In genomic region chr17:4507361-4508111, GRCh38 we compare ENCODE assay signal across 30 cellular contexts. TPM values are rescaled to one million over a fixed set of nuclear protein-coding genes. Genes with fewer than 3 reads are reported as not detected.
DNase-seq lines count a peak whose midpoint lies in the region; ATAC-seq, FAIRE-seq and TF ChIP-seq lines count a peak whose summit lies in the region.
"Had no signal": no experiment of that assay in that cellular context is flagged by ENCODE, and none has a peak within 500 bp of the region (broad histone marks: within the 10 kb centered on the region; RNA-seq: fewer than 3 reads in every experiment).

No MANE protein-coding gene starts in this region.

- TF ChIP-seq POLR2A in A549 (IDR thresholded peaks at IDR 0.05; ENCODE audit: low read length) (no peak), gastrocnemius medialis (IDR thresholded peaks at IDR 0.05) (no peak), testis (IDR thresholded peaks at IDR 0.05) (no peak)

- H3K9me3 ChIP-seq in A549 (no peaks in the 10 kb centered on the region), HEK293 (ENCODE audit: control insufficient read depth, insufficient read depth, low read depth, low read length) (no peaks in the 10 kb centered on the region), gastrocnemius medialis (no peaks in the 10 kb centered on the region), testis (no peaks in the 10 kb centered on the region)
- H3K9me3 ChIP-seq: HAP-1, mucosa of descending colon, SJSA1, thoracic aorta had no signal

- peak overlapping the region; percentile 56 for H3K4me3 Mint-ChIP-seq in endothelial cell (ENCODE audit: unreplicated experiment)
- H3K4me3 Mint-ChIP-seq: activated CD8-positive, alpha-beta T cell treated with anti-CD3 and anti-CD28 coated beads, Interleukin-2, amount 10 ng/mL, durations not matched to agents 7 days and 5 days; activated naive CD4-positive, alpha-beta T cell treated with anti-CD3 and anti-CD28 coated beads, Interleukin-2, amount 50 U/mL, for 24 hours; natural killer cell treated with Interleukin-12 subunit alpha and Interleukin-12 subunit beta and Interleukin-15 and Interleukin-18, amount 100 ng/mL, for 72 hours; stimulated activated memory B cell treated with anti-CD40 and anti-IgM and Interleukin-4, amounts not matched to agents 10 μg/mL and 1 μg/mL and 100 μg/mL, for 72 hours had no signal

- H3K4me1 Mint-ChIP-seq in endothelial cell (ENCODE audit: unreplicated experiment), result peaks cover 78% of the 10 kb centered on the region

- DNase-seq in A549 (ENCODE audit: low read depth in 1 of 2, low spot score in 1 of 2), result no peak
- DNase-seq in endothelial cell (ENCODE audit: low spot score), result no peak
- no peak for DNase-seq in gastrocnemius medialis
- DNase-seq in testis, result no peak
- DNase-seq in DMS153 treated with DMSO at 0.1 percent for 48 hours (lab: John Stamatoyannopoulos, UW; ENCODE audit: unreplicated experiment), result no peak
- DNase-seq: activated CD8-positive, alpha-beta T cell treated with anti-CD3 and anti-CD28 coated beads, Interleukin-2, amount 10 ng/mL, durations not matched to agents 7 days and 5 days; DMS153; effector memory CD8-positive, alpha-beta T cell; erythroblast; Kasumi-1; mucosa of descending colon; NCI-H146; NCI-H446 treated with DMSO at 0.1 percent for 48 hours; T-helper 9 cell had no signal

- intact Hi-C loops in gastrocnemius medialis (cut with DNase I; ENCODE audit: low total_unique reads) (no loop called here), testis (cut with DNase I; ENCODE audit: low total_unique reads) (no loop called here)

- WGBS in A549 (ENCODE audit: missing lambda C conversion rate), result 64% methylated on average over 8 of the region's 8 CpGs
- WGBS in testis, 2 donors, result 85 to 94% methylated on average over 6 to 8 of the region's 8 CpGs

- no peaks in the 10 kb centered on the region for H3K9me3 Mint-ChIP-seq in endothelial cell (ENCODE audit: unreplicated experiment)
- H3K9me3 Mint-ChIP-seq: activated naive CD4-positive, alpha-beta T cell treated with anti-CD3 and anti-CD28 coated beads, Interleukin-2, amount 50 U/mL, for 24 hours; effector memory CD8-positive, alpha-beta T cell; natural killer cell treated with Interleukin-12 subunit alpha and Interleukin-12 subunit beta and Interleukin-15 and Interleukin-18, amount 100 ng/mL, for 72 hours; stimulated activated memory B cell treated with anti-CD40 and anti-IgM and Interleukin-4, amounts not matched to agents 10 μg/mL and 1 μg/mL and 100 μg/mL, for 72 hours had no signal

- in situ Hi-C loops in gastrocnemius medialis (cut with MboI; ENCODE audit: low sequenced_read_pairs in 4 of 4), result no loop called here

- H3K4me3 ChIP-seq in A549, result no peak overlapping the region
- H3K4me3 ChIP-seq in HEK293 (ENCODE audit: low read depth, low read length), result no peak overlapping the region
- H3K4me3 ChIP-seq in gastrocnemius medialis, result no peak overlapping the region
- H3K4me3 ChIP-seq in testis, result no peak overlapping the region
- H3K4me3 ChIP-seq: cardiac muscle cell, coronary artery, HAP-1, lung, mucosa of descending colon, SJSA1, thoracic aorta had no signal

- TF ChIP-seq EP300 in A549 (IDR thresholded peaks at IDR 0.05), result no peak

- H3K36me3 ChIP-seq in HEK293 (ENCODE audit: control insufficient read depth in 2 of 2, insufficient read depth in 1 of 2, low read length in 2 of 2), result no peaks in the 10 kb centered on the region
- no peaks in the 10 kb centered on the region for H3K36me3 ChIP-seq in gastrocnemius medialis
- H3K36me3 ChIP-seq in testis (ENCODE audit: low read depth, missing control alignments), result no peaks in the 10 kb centered on the region
- H3K36me3 ChIP-seq: cardiac muscle cell, HAP-1, SJSA1, thoracic aorta had no signal

- TF ChIP-seq CTCF in A549 (IDR thresholded peaks at IDR 0.05) (no peak), HEK293 (tag by site-specific recombination; IDR thresholded peaks at IDR 0.05) (no peak), endothelial cell (IDR thresholded peaks at IDR 0.05; ENCODE audit: unreplicated experiment) (no peak), gastrocnemius medialis (IDR thresholded peaks at IDR 0.05 in 4 of 5, conservative IDR thresholded peaks at IDR 0.05 in 1 of 5) (no peak), testis (IDR thresholded peaks at IDR 0.05) (no peak)

- FAIRE-seq in A549 (lab: Jason Lieb, UNC), result peak; percentile 32
- FAIRE-seq: GM12891, keratinocyte had no signal

- H3K27ac Mint-ChIP-seq in endothelial cell (ENCODE audit: unreplicated experiment), result no peak overlapping the region
- H3K27ac Mint-ChIP-seq: activated CD8-positive, alpha-beta T cell treated with anti-CD3 and anti-CD28 coated beads, Interleukin-2, amount 10 ng/mL, durations not matched to agents 7 days and 5 days; activated naive CD4-positive, alpha-beta T cell treated with anti-CD3 and anti-CD28 coated beads, Interleukin-2, amount 50 U/mL, for 24 hours; stimulated activated memory B cell treated with anti-CD40 and anti-IgM and Interleukin-4, amounts not matched to agents 10 μg/mL and 1 μg/mL and 100 μg/mL, for 72 hours had no signal

- no peak overlapping the region for H3K27ac ChIP-seq in A549
- no peak overlapping the region for H3K27ac ChIP-seq in HEK293 (ENCODE audit: extremely low read depth, low read depth, low read length)
- H3K27ac ChIP-seq in gastrocnemius medialis, result peak overlapping the region in 3 of 4 donors; percentile 57 to 68 (median 61)
- H3K27ac ChIP-seq in testis, result no peak overlapping the region
- H3K27ac ChIP-seq: cardiac muscle cell, HL-60, SJSA1 had no signal

- POLR2A ChIA-PET in A549 (lab: Yijun Ruan, JAX), result no interaction called here
- POLR2A ChIA-PET in HEK293 (lab: Yijun Ruan, JAX), result no interaction called here

- H3K27me3 ChIP-seq in gastrocnemius medialis, result peaks cover 0 to 8% (median 0%) of the 10 kb centered on the region in 3 donors
- no peaks in the 10 kb centered on the region for H3K27me3 ChIP-seq in testis

- TF ChIP-seq RAD21 in A549 (conservative IDR thresholded peaks at IDR 0.05 in 1 of 2, IDR thresholded peaks at IDR 0.05 in 1 of 2), result no peak

- H3K27me3 Mint-ChIP-seq in endothelial cell (ENCODE audit: unreplicated experiment), result peaks cover 23% of the 10 kb centered on the region

- no peak overlapping the region for H3K4me2 ChIP-seq in A549

- CTCF ChIA-PET in A549 (lab: Yijun Ruan, JAX), result interaction anchor here (1.1 to 2.3 kb wide), 6 partner anchors 8 to 91 kb away, joined by 3 to 7 read pairs (median 4); partner anchors contain the start of gene SPNS2
- CTCF ChIA-PET in HEK293 (lab: Yijun Ruan, JAX), result interaction anchor here (1.5 kb wide), 1 partner anchor 87 kb away, joined by 3 read pairs; no protein-coding TSS in a partner anchor

- H3K36me3 Mint-ChIP-seq in endothelial cell (ENCODE audit: low read depth, unreplicated experiment), result peaks cover 32% of the 10 kb centered on the region
- H3K36me3 Mint-ChIP-seq: activated naive CD4-positive, alpha-beta T cell treated with anti-CD3 and anti-CD28 coated beads, Interleukin-2, amount 50 U/mL, for 24 hours; natural killer cell treated with Interleukin-12 subunit alpha and Interleukin-12 subunit beta and Interleukin-15 and Interleukin-18, amount 100 ng/mL, for 72 hours; stimulated activated memory B cell treated with anti-CD40 and anti-IgM and Interleukin-4, amounts not matched to agents 10 μg/mL and 1 μg/mL and 100 μg/mL, for 72 hours had no signal

- ATAC-seq in A549 (no peak), gastrocnemius medialis (no peak), GM21526 (IDR thresholded peaks at IDR 0.05; ENCODE audit: low FRiP score, unreplicated experiment) (no peak)
- ATAC-seq: activated CD8-positive, alpha-beta T cell treated with anti-CD3 and anti-CD28 coated beads, Interleukin-2, amount 10 ng/mL, durations not matched to agents 7 days and 5 days; effector memory CD8-positive, alpha-beta T cell; mucosa of descending colon; natural killer cell treated with Interleukin-12 subunit alpha and Interleukin-12 subunit beta and Interleukin-15 and Interleukin-18, amount 100 ng/mL, for 72 hours; stimulated activated memory B cell treated with anti-CD40 and anti-IgM and Interleukin-4, amounts not matched to agents 10 μg/mL and 1 μg/mL and 100 μg/mL, for 72 hours had no signal

- no peaks in the 10 kb centered on the region for H3K4me1 ChIP-seq in A549
- H3K4me1 ChIP-seq in HEK293 (ENCODE audit: control insufficient read depth, insufficient read depth, low read length), result peaks cover 2% of the 10 kb centered on the region; the same call in 1 of the 2 replicates
- H3K4me1 ChIP-seq in gastrocnemius medialis, result peaks cover 16 to 36% of the 10 kb centered on the region in 2 donors
- peaks cover 9% of the 10 kb centered on the region for H3K4me1 ChIP-seq in testis
- H3K4me1 ChIP-seq: HAP-1, SJSA1 had no signal

TF ChIP-seq in HEK293, 187 proteins besides CTCF, POLR2A, EP300 and RAD21 (continues in another document):
- TF ChIP-seq ZFP37 (tag by site-specific recombination; IDR thresholded peaks at IDR 0.05), result no peak

RNA-seq across cellular contexts. Expression of gene SPNS2, which starts 8.9 kb away (rescaled TPM):
- polyA plus RNA-seq in A549 (2011; rRNA removed) (0.25 and 0.27 TPM in 2 replicates), A549 (2017; fragmentation: RNase III; extraction: RNeasy Plus Mini Kit Qiagen cat#74134 plus additional on column Dnase treatment) (0.13 to 0.46 TPM (median 0.38 TPM) in 3 replicates), testis (ENCODE audit: insufficient read depth, low read depth, low replicate concordance) (11.5 TPM)
- 0.03 and 0.09 TPM in 2 replicates for polyA plus RNA-seq in A549 (2012; cell fraction: cytosol; rRNA removed)
- polyA plus RNA-seq in A549 (2012; cell fraction: nucleus; rRNA removed), result 0.05 and 0.11 TPM in 2 replicates
- polyA minus RNA-seq in A549 (2011; rRNA and poly(A)+ RNA removed), result 0.29 and 1.3 TPM in 2 replicates
- total RNA-seq in endothelial cell (ENCODE audit: unreplicated experiment) (187 TPM), gastrocnemius medialis (1 to 10 TPM; 2.7 to 6.2 (median 4.2) TPM), testis (1 to 10 TPM; 6.7 to 8.0 TPM)
- total RNA-seq: natural killer cell treated with Interleukin-12 subunit alpha and Interleukin-12 subunit beta and Interleukin-15 and Interleukin-18, amount 100 ng/mL, for 72 hours; RPMI7951 had no signal

RNA-seq across cellular contexts. Expression of gene MYBBP1A, which starts 47.6 kb away (rescaled TPM):
- polyA plus RNA-seq in A549 (2011; rRNA removed), result 39.7 and 42.9 TPM in 2 replicates
- 86.5 and 99.2 TPM in 2 replicates for polyA plus RNA-seq in A549 (2012; cell fraction: cytosol; rRNA removed)
- 314 and 436 TPM in 2 replicates for polyA plus RNA-seq in A549 (2012; cell fraction: nucleus; rRNA removed)
- polyA plus RNA-seq in A549 (2017; fragmentation: RNase III; extraction: RNeasy Plus Mini Kit Qiagen cat#74134 plus additional on column Dnase treatment), result 95.0 to 103 TPM (median 95.1 TPM) in 3 replicates
- polyA minus RNA-seq in A549 (2011; rRNA and poly(A)+ RNA removed), result 70.5 and 108 TPM in 2 replicates
- total RNA-seq in endothelial cell (ENCODE audit: unreplicated experiment), result 32.4 TPM
- total RNA-seq in gastrocnemius medialis, result 10 to 100 TPM; 42.5 to 60.2 (median 48.9) TPM
- 10 to 100 TPM; 74.1 to 78.9 TPM for total RNA-seq in testis
- 32.9 TPM for polyA plus RNA-seq in testis (ENCODE audit: insufficient read depth, low read depth, low replicate concordance)

RNA-seq across cellular contexts. Expression of gene GGT6, which starts 52.8 kb away (rescaled TPM):
- polyA plus RNA-seq in A549 (2011; rRNA removed), result not detected in 2 replicates
- polyA plus RNA-seq in A549 (2012; cell fraction: cytosol; rRNA removed), result 0.01 TPM in 1 of 2 replicates, not detected in the other
- not detected in 2 replicates for polyA plus RNA-seq in A549 (2012; cell fraction: nucleus; rRNA removed)
- polyA plus RNA-seq in A549 (2017; fragmentation: RNase III; extraction: RNeasy Plus Mini Kit Qiagen cat#74134 plus additional on column Dnase treatment), result not detected in 3 replicates
- not detected in 2 replicates for polyA minus RNA-seq in A549 (2011; rRNA and poly(A)+ RNA removed)
- total RNA-seq in endothelial cell (ENCODE audit: unreplicated experiment), result not detected
- under 1 TPM in 1 of 4 donors, not detected in 3; 0.63 TPM for total RNA-seq in gastrocnemius medialis
- 1 to 10 TPM; 3.8 to 5.9 TPM for total RNA-seq in testis
- polyA plus RNA-seq in testis (ENCODE audit: insufficient read depth, low read depth, low replicate concordance), result 2.5 TPM
- total RNA-seq: activated CD8-positive, alpha-beta T cell treated with anti-CD3 and anti-CD28 coated beads, Interleukin-2, amount 10 ng/mL, durations not matched to agents 7 days and 5 days; cardiac muscle cell; natural killer cell treated with Interleukin-12 subunit alpha and Interleukin-12 subunit beta and Interleukin-15 and Interleukin-18, amount 100 ng/mL, for 72 hours; pulmonary artery endothelial cell; RPMI7951; SJSA1; thoracic aorta had no signal
- polyA plus RNA-seq: cardiac muscle cell had no signal

Comparison
In these comparisons a context has a peak if more than half of its experiments do, and no peak if none do; other contexts are left out.
1. H3K27ac ChIP-seq: peak in gastrocnemius medialis (3 of 4); none in A549 (0 of 2), HEK293 (single experiment) and testis (0 of 2).
2. RNA of gene SPNS2, which starts 8.9 kb away (total RNA-seq): 187 TPM in endothelial cell (single experiment); 6.7 to 8.0 TPM in testis and 2.7 to 6.2 TPM in gastrocnemius medialis; every median in the first group is over 10 times any median in the second.